26 cellular contexts compared by ENCODE assay signal in the genomic region with DNA sequence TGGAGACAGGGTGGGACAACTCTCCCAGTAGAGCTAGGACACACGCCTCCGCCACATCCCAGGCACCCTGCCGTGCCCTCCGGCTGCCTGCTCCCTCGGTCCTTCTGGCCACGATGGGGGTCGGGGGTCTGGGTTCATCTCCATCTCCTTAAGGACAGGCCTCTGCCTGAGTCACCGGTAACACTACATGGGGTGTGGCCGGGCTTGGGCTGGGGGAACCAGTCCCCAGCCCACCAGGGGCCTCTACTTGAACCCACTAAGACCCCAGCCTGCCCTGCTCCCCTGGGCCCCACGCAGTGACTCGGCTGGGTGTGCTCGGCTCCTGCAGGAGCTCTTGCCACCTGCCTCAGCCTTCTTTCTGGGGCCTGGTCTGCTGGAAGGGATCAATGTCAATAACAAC.
"Had no signal": no experiment of that assay in that cellular context is flagged by ENCODE, and none has a peak within 500 bp of the region (broad histone marks: within the 10 kb centered on the region; RNA-seq: fewer than 3 reads in every experiment).

No MANE protein-coding gene starts in this region.

- H3K4me3 Mint-ChIP-seq: endodermal cell; natural killer cell; stimulated activated naive CD8-positive, alpha-beta T cell treated with anti-CD3 and anti-CD28 coated beads, Interleukin-15, amount 100 ng/mL, for 72 hours had no signal

- ATAC-seq: esophagus mucosa; gastrocnemius medialis; heart right ventricle; left ventricle myocardium superior; lower lobe of right lung; natural killer cell; right lobe of liver; stimulated activated naive CD8-positive, alpha-beta T cell treated with anti-CD3 and anti-CD28 coated beads, Interleukin-15, amount 100 ng/mL, for 72 hours had no signal

- H3K36me3 ChIP-seq: gastrocnemius medialis, heart right ventricle, lower lobe of right lung, right lobe of liver, suprapubic skin, transverse colon, vagina had no signal

- H3K27me3 Mint-ChIP-seq: stimulated activated naive CD8-positive, alpha-beta T cell treated with anti-CD3 and anti-CD28 coated beads, Interleukin-15, amount 100 ng/mL, for 72 hours had no signal

- H3K4me1 ChIP-seq: gastrocnemius medialis, lower lobe of right lung, parathyroid adenoma, right lobe of liver, suprapubic skin, transverse colon, vagina had no signal

- H3K27me3 ChIP-seq: right lobe of liver, suprapubic skin, transverse colon, vagina had no signal

- H3K9me3 Mint-ChIP-seq: endodermal cell; immature natural killer cell; stimulated activated naive CD8-positive, alpha-beta T cell treated with anti-CD3 and anti-CD28 coated beads, Interleukin-15, amount 100 ng/mL, for 72 hours had no signal

- H3K4me1 Mint-ChIP-seq: endodermal cell; stimulated activated naive CD8-positive, alpha-beta T cell treated with anti-CD3 and anti-CD28 coated beads, Interleukin-15, amount 100 ng/mL, for 72 hours had no signal

- H3K27ac Mint-ChIP-seq: endodermal cell; natural killer cell; progenitor cell of endocrine pancreas; stimulated activated naive CD8-positive, alpha-beta T cell treated with anti-CD3 and anti-CD28 coated beads, Interleukin-15, amount 100 ng/mL, for 72 hours had no signal

- H2AFZ ChIP-seq: parathyroid adenoma had no signal

- H3K4me2 ChIP-seq: smooth muscle cell had no signal

- H3K79me2 ChIP-seq: parathyroid adenoma had no signal

- H3K9me3 ChIP-seq: gastrocnemius medialis, heart right ventricle, lower lobe of right lung, right lobe of liver, suprapubic skin, transverse colon, vagina had no signal

- H3K36me3 Mint-ChIP-seq: immature natural killer cell, natural killer cell had no signal

- H3K9ac ChIP-seq: parathyroid adenoma had no signal

- H3K4me3 ChIP-seq: gastrocnemius medialis, heart right ventricle, lower lobe of right lung, right lobe of liver, smooth muscle cell, suprapubic skin, transverse colon, vagina had no signal

- DNase-seq: effector CD8-positive, alpha-beta T cell; endodermal cell; foreskin fibroblast; gastrocnemius medialis; heart right ventricle; hypothalamus; immature natural killer cell; islet precursor cell; left ventricle myocardium superior; lower lobe of right lung; natural killer cell; right lobe of liver; stimulated activated CD4-positive, alpha-beta T cell treated with anti-CD3 and anti-CD28 coated beads, Interleukin-12 subunit alpha, Interleukin-12 subunit beta, amount 100 ng/mL, for 4 hours; stimulated activated CD4-positive, alpha-beta T cell treated with anti-CD3 and anti-CD28 coated beads, Interleukin-1b, Interleukin-23, amount 100 ng/mL, for 48 hours; stimulated activated CD4-positive, alpha-beta T cell treated with anti-CD3 and anti-CD28 coated beads, Interleukin-4, amount 100 ng/mL, for 1 hour; stimulated activated CD8-positive, alpha-beta memory T cell treated with anti-CD3 and anti-CD28 coated beads, Interleukin-4, amount 100 ng/mL, for 48 hours; stimulated activated naive CD4-positive, alpha-beta T cell; stimulated activated naive CD8-positive, alpha-beta T cell treated with anti-CD3 and anti-CD28 coated beads, Interleukin-15, amount 100 ng/mL, for 72 hours; transverse colon had no signal

- H3K27ac ChIP-seq: epithelial cell of prostate, gastrocnemius medialis, heart right ventricle, lower lobe of right lung, parathyroid adenoma, right lobe of liver, suprapubic skin, transverse colon, vagina had no signal
